In genomic region chr14:68975667-68976066, GRCh38 we compare ENCODE assay signal across 10 cellular contexts. TPM values are rescaled to one million over a fixed set of nuclear protein-coding genes. Genes with fewer than 3 reads are reported as not detected.
DNase-seq lines count a peak whose midpoint lies in the region; ATAC-seq and TF ChIP-seq lines count a peak whose summit lies in the region.
"Had no signal": no experiment of that assay in that cellular context is flagged by ENCODE, and none has a peak within 500 bp of the region (broad histone marks: within the 10 kb centered on the region; RNA-seq: fewer than 3 reads in every experiment).

No MANE protein-coding gene starts in this region.

- H3K9me2 ChIP-seq in GM23248 (ENCODE audit: insufficient read depth): no peaks in the 10 kb centered on the region

- DNase-seq in GM23248: peak; percentile 92
- DNase-seq in adipocyte (ENCODE audit: low read depth): peak; percentile 84
- no peak for DNase-seq in glutamatergic neuron
- DNase-seq in stimulated activated naive CD8-positive, alpha-beta T cell treated with anti-CD3 and anti-CD28 coated beads, Interleukin-15, amount 100 ng/mL, for 72 hours: no peak
- no peak for DNase-seq in GM19238 (ENCODE audit: insufficient read length, low spot score)
- DNase-seq in nucleus accumbens (lab: John Stamatoyannopoulos, UW): no peak
- DNase-seq in medulla oblongata (ENCODE audit: extremely low spot score): no peak
- DNase-seq: activated B cell treated with CpG ODN at 0.5 μM for 24 hours had no signal

- peaks cover 3% of the 10 kb centered on the region for H3K9me3 Mint-ChIP-seq in glutamatergic neuron (ENCODE audit: unreplicated experiment)
- peaks cover 9 to 23% of the 10 kb centered on the region in 2 donors for H3K9me3 Mint-ChIP-seq in stimulated activated naive CD8-positive, alpha-beta T cell treated with anti-CD3 and anti-CD28 coated beads, Interleukin-15, amount 100 ng/mL, for 72 hours

- peaks cover 51% of the 10 kb centered on the region for H3F3A ChIP-seq in GM23248 (ENCODE audit: insufficient read depth)

- H3K36me3 ChIP-seq in GM23248 (ENCODE audit: low read depth) (peaks cover 25% of the 10 kb centered on the region; the same call in 1 of the 2 replicates), adipocyte (ENCODE audit: control insufficient read depth, insufficient read depth, low read length, severe bottlenecking) (peaks cover 40% of the 10 kb centered on the region)

- no peak for ATAC-seq in stimulated activated naive CD8-positive, alpha-beta T cell treated with anti-CD3 and anti-CD28 coated beads, Interleukin-15, amount 100 ng/mL, for 72 hours
- no peak for ATAC-seq in HG03354 (IDR thresholded peaks at IDR 0.05; ENCODE audit: poor library complexity, severe bottlenecking, unreplicated experiment)

- no peaks in the 10 kb centered on the region for H3K9me3 ChIP-seq in GM23248 (ENCODE audit: low read depth)
- no peaks in the 10 kb centered on the region for H3K9me3 ChIP-seq in adipocyte (ENCODE audit: control insufficient read depth, low read length)
- H3K9me3 ChIP-seq: tibial nerve had no signal

- H3K27ac Mint-ChIP-seq in glutamatergic neuron (ENCODE audit: unreplicated experiment): no peak overlapping the region
- H3K27ac Mint-ChIP-seq in stimulated activated naive CD8-positive, alpha-beta T cell treated with anti-CD3 and anti-CD28 coated beads, Interleukin-15, amount 100 ng/mL, for 72 hours: no peak overlapping the region
- H3K27ac Mint-ChIP-seq: activated B cell treated with CpG ODN at 0.5 μM for 24 hours had no signal

- H3K4me1 ChIP-seq in GM23248 (ENCODE audit: insufficient read depth): peaks cover 40% of the 10 kb centered on the region
- H3K4me1 ChIP-seq in adipocyte (ENCODE audit: control insufficient read depth, insufficient read depth, low read length): peaks cover 36% of the 10 kb centered on the region

- no peak for TF ChIP-seq CTCF in glutamatergic neuron (IDR thresholded peaks at IDR 0.05; ENCODE audit: partially characterized antibody, unreplicated experiment)

- H4K20me1 ChIP-seq in GM23248 (ENCODE audit: insufficient read depth): peaks cover 44% of the 10 kb centered on the region

- peak overlapping the region; percentile 97 for H3K9ac ChIP-seq in GM23248
- peak overlapping the region; percentile 97 for H3K9ac ChIP-seq in adipocyte (ENCODE audit: low read length)

- H3K27ac ChIP-seq in GM23248: peak overlapping the region; percentile 91

- peak overlapping the region; percentile 96 for H3K4me3 ChIP-seq in GM23248
- H3K4me3 ChIP-seq in adipocyte (ENCODE audit: low read length): peak overlapping the region; percentile 93
- H3K4me3 ChIP-seq: tibial nerve had no signal

- H3K27me3 ChIP-seq in GM23248 (replicated peaks; ENCODE audit: insufficient read depth): no peaks in the 10 kb centered on the region
- H3K27me3 ChIP-seq in adipocyte (replicated peaks; ENCODE audit: control insufficient read depth, insufficient read depth, low read length): no peaks in the 10 kb centered on the region
- H3K27me3 ChIP-seq: tibial nerve had no signal

- H3K36me3 Mint-ChIP-seq in glutamatergic neuron (ENCODE audit: unreplicated experiment): no peaks in the 10 kb centered on the region

- H3K4me2 ChIP-seq in GM23248 (ENCODE audit: unreplicated experiment): peak overlapping the region; percentile 95

- no peak overlapping the region for H2AFZ ChIP-seq in GM23248

- peak overlapping the region; percentile 83 for H3K4me3 Mint-ChIP-seq in glutamatergic neuron (ENCODE audit: unreplicated experiment)
- H3K4me3 Mint-ChIP-seq in stimulated activated naive CD8-positive, alpha-beta T cell treated with anti-CD3 and anti-CD28 coated beads, Interleukin-15, amount 100 ng/mL, for 72 hours: peak overlapping the region; percentile 84 to 97
- H3K4me3 Mint-ChIP-seq: activated B cell treated with CpG ODN at 0.5 μM for 24 hours had no signal

- peaks cover 17% of the 10 kb centered on the region for H3K4me1 Mint-ChIP-seq in glutamatergic neuron (ENCODE audit: low read depth, unreplicated experiment)
- H3K4me1 Mint-ChIP-seq in stimulated activated naive CD8-positive, alpha-beta T cell treated with anti-CD3 and anti-CD28 coated beads, Interleukin-15, amount 100 ng/mL, for 72 hours: peaks cover 66% of the 10 kb centered on the region

- peaks cover 85% of the 10 kb centered on the region for H3K79me2 ChIP-seq in GM23248 (ENCODE audit: insufficient read depth)

- in situ Hi-C loops in GM23248 (cut with MboI): no loop called here

- H3K27me3 Mint-ChIP-seq in glutamatergic neuron (ENCODE audit: unreplicated experiment): no peaks in the 10 kb centered on the region
- H3K27me3 Mint-ChIP-seq in stimulated activated naive CD8-positive, alpha-beta T cell treated with anti-CD3 and anti-CD28 coated beads, Interleukin-15, amount 100 ng/mL, for 72 hours: no peaks in the 10 kb centered on the region

- WGBS in GM23248 (ENCODE audit: low coverage in 1 of 2, low lambda C conversion rate in 2 of 2, missing lambda C conversion rate in 2 of 2), 2 experiments: 1 to 2% methylated on average over 7 of the region's 7 CpGs

RNA-seq across cellular contexts. Expression of gene ACTN1, which starts 3.4 kb away (rescaled TPM):
- 403 and 414 TPM in 2 replicates for total RNA-seq in GM23248 (2014; rRNA removed; shearing (Covaris generic))
- 593 and 597 TPM in 2 replicates for polyA plus RNA-seq in GM23248 (2016; fragmentation: Nextera tagmentation; extraction: Ambion mirVana)
- total RNA-seq in glutamatergic neuron (ENCODE audit: unreplicated experiment): 48.1 TPM

Comparison
In these comparisons a context has a peak if more than half of its experiments do, and no peak if none do; other contexts are left out.
1. DNase-seq: peak in GM23248 (single experiment) and adipocyte (single experiment); none in glutamatergic neuron (single experiment), stimulated activated naive CD8-positive, alpha-beta T cell treated with anti-CD3 and anti-CD28 coated beads, Interleukin-15, amount 100 ng/mL, for 72 hours (0 of 2), GM19238 (single experiment), nucleus accumbens (0 of 56) and medulla oblongata (single experiment).